ENCODE assay signal across 8 cellular contexts in genomic region chr16:30651124-30652004, GRCh38. TPM values are rescaled to one million over a fixed set of nuclear protein-coding genes. Genes with fewer than 3 reads are reported as not detected.
DNase-seq lines count a peak whose midpoint lies in the region; ATAC-seq and TF ChIP-seq lines count a peak whose summit lies in the region.

No MANE protein-coding gene starts in this region.

- ATAC-seq in GM18909 (IDR thresholded peaks at IDR 0.05; ENCODE audit: poor library complexity, unreplicated experiment): peak; percentile 42
- ATAC-seq in HG03354 (IDR thresholded peaks at IDR 0.05; ENCODE audit: poor library complexity, severe bottlenecking, unreplicated experiment): peak; percentile 49

- H3K4me3 ChIP-seq in epithelial cell of esophagus (ENCODE audit: low read length): peak overlapping the region; percentile 83

- peak; percentile 24 for TF ChIP-seq CTCF in epithelial cell of esophagus (IDR thresholded peaks at IDR 0.05; ENCODE audit: insufficient read depth, low read depth, low read length, missing control alignments)

- DNase-seq in Ammon's horn (ENCODE audit: low spot score) (peak; percentile 56), NOMO-1 treated with DMSO at 0.1 percent for 48 hours (lab: John Stamatoyannopoulos, UW; ENCODE audit: unreplicated experiment) (peak; percentile 64), activated T-cell treated with anti-CD3 and anti-CD28 coated beads for 1 hour (ENCODE audit: low read depth) (peak; percentile 61), epithelial cell of esophagus (ENCODE audit: low read depth) (peak; percentile 62), mucosa of gallbladder (ENCODE audit: low spot score) (peak; percentile 50)
- DNase-seq in stimulated activated CD8-positive, alpha-beta memory T cell treated with anti-CD3 and anti-CD28 coated beads, Interleukin-7, amount 100 ng/mL, for 24 hours (ENCODE audit: low read depth): peak; percentile 48

RNA-seq across cellular contexts. Expression of gene PRR14, which starts 0.6 kb away (rescaled TPM):
- 68.9 TPM for total RNA-seq in mucosa of gallbladder

RNA-seq across cellular contexts. Expression of gene FBRS, which starts 6.9 kb away (rescaled TPM):
- total RNA-seq in mucosa of gallbladder: 84.9 TPM

RNA-seq across cellular contexts. Expression of gene ZNF689, which starts 41.2 kb away (rescaled TPM):
- 13.6 TPM for total RNA-seq in mucosa of gallbladder

RNA-seq across cellular contexts. Expression of gene SRCAP, which starts 47.6 kb away (rescaled TPM):
- total RNA-seq in mucosa of gallbladder: 89.5 TPM

Comparison
In these comparisons a context has a peak if more than half of its experiments do, and no peak if none do; other contexts are left out.
1. Peak in every context shown above with its lines: DNase-seq, ATAC-seq and H3K4me3 ChIP-seq.